Comparison of ENCODE assay signal across 16 cellular contexts in genomic region chr15:47737424-47737823, GRCh38. TPM values are rescaled to one million over a fixed set of nuclear protein-coding genes. Genes with fewer than 3 reads are reported as not detected.
DNase-seq lines count a peak whose midpoint lies in the region; ATAC-seq, FAIRE-seq and TF ChIP-seq lines count a peak whose summit lies in the region.
"Had no signal": no experiment of that assay in that cellular context is flagged by ENCODE, and none has a peak within 500 bp of the region (broad histone marks: within the 10 kb centered on the region; RNA-seq: fewer than 3 reads in every experiment).

No MANE protein-coding gene starts in this region.

- no peak overlapping the region for H4K5ac ChIP-seq in IMR-90 (ENCODE audit: low read depth, low read length)

- no peaks in the 10 kb centered on the region for H3K79me2 ChIP-seq in K562 (ENCODE audit: control insufficient read depth, insufficient read depth, low read length)

- WGBS in IMR-90 (ENCODE audit: extremely low coverage in 2 of 2, insufficient read length in 1 of 2), 2 experiments: no CpG with 5 or more reads among the region's 2 CpGs
- WGBS in K562 (ENCODE audit: insufficient coverage, low coverage, missing lambda C conversion rate): 0% methylated on average over 2 of the region's 2 CpGs

- dilution Hi-C loops in IMR-90 (cut with HindIII; ENCODE audit: low sequenced_read_pairs, unreplicated experiment): no loop called here

- POLR2A ChIA-PET in IMR-90 (lab: Charles Lee; ENCODE audit: unreplicated experiment): no interaction called here
- POLR2A ChIA-PET in K562 (lab: Yijun Ruan, JAX): no interaction called here

- no peak overlapping the region for H2BK120ac ChIP-seq in IMR-90 (ENCODE audit: low read depth, low read length)

- H3K18ac ChIP-seq in IMR-90 (ENCODE audit: low read depth, low read length): no peak overlapping the region

- H4K91ac ChIP-seq in IMR-90 (ENCODE audit: insufficient read depth, low read depth, low read length): no peak overlapping the region

- DNase-seq in IMR-90 (peak; percentile 44), K562 (ENCODE audit: extremely low read depth in 1 of 4, low spot score in 3 of 4) (no peak), fibroblast of the conjunctiva (ENCODE audit: low read depth) (peak; percentile 42), gastrocnemius medialis (no peak), mucosa of gallbladder (ENCODE audit: low spot score) (no peak), SKM-1 (lab: John Stamatoyannopoulos, UW; ENCODE audit: unreplicated experiment) (no peak), GDM1 (lab: John Stamatoyannopoulos, UW) (no peak)
- DNase-seq: KBM-7; NCI-H1092; NCI-H1694; NCI-H69; NK-92 treated with Interleukin-12 subunit alpha and Interleukin-12 subunit beta, amount 100 ng/mL, for 24 hours; PC-3 had no signal

- peaks cover 6% of the 10 kb centered on the region for H3K4me1 ChIP-seq in IMR-90 (ENCODE audit: control insufficient read depth, insufficient read depth, low read length)
- H3K4me1 ChIP-seq in K562 (replicated peaks in 1 of 2; ENCODE audit: control insufficient read depth in 2 of 2, insufficient read depth in 2 of 2, low read length in 2 of 2): no peaks in the 10 kb centered on the region
- peaks cover 48 to 67% of the 10 kb centered on the region in 2 donors for H3K4me1 ChIP-seq in gastrocnemius medialis

- H3K4ac ChIP-seq in IMR-90 (ENCODE audit: low read depth, low read length): no peak overlapping the region

- H4K20me1 ChIP-seq in IMR-90 (ENCODE audit: insufficient read depth, low read length) (no peaks in the 10 kb centered on the region), K562 (replicated peaks; ENCODE audit: control insufficient read depth, insufficient read depth, low read length) (no peaks in the 10 kb centered on the region)
- H4K20me1 ChIP-seq: BLaER1 treated with 17β-estradiol and CSF1 and Interleukin-3, amounts not matched to agents 10 nM and 100 nM had no signal

- H3K4me3 ChIP-seq in IMR-90 (ENCODE audit: insufficient read depth, low read depth, low read length): no peak overlapping the region
- no peak overlapping the region for H3K4me3 ChIP-seq in K562
- H3K4me3 ChIP-seq in gastrocnemius medialis: peak overlapping the region in 1 of 4 donors; percentile 19
- H3K4me3 ChIP-seq: BLaER1 treated with 17β-estradiol and CSF1 and Interleukin-3, amounts not matched to agents 10 nM and 100 nM; HAP-1 had no signal

- TF ChIP-seq POLR2A in IMR-90 (IDR thresholded peaks at IDR 0.05; ENCODE audit: low read depth, low read length) (no peak), K562 (conservative IDR thresholded peaks at IDR 0.05) (no peak), gastrocnemius medialis (IDR thresholded peaks at IDR 0.05) (no peak)

- no peaks in the 10 kb centered on the region for H3K27me3 ChIP-seq in IMR-90 (ENCODE audit: control insufficient read depth, insufficient read depth, low read length)
- H3K27me3 ChIP-seq in K562 (ENCODE audit: control insufficient read depth in 2 of 2, insufficient read depth in 2 of 2, low read length in 2 of 2): no peaks in the 10 kb centered on the region
- H3K27me3 ChIP-seq in gastrocnemius medialis: no peaks in the 10 kb centered on the region
- H3K27me3 ChIP-seq: BLaER1 treated with 17β-estradiol and CSF1 and Interleukin-3, amounts not matched to agents 10 nM and 100 nM had no signal

- H3K14ac ChIP-seq in IMR-90 (replicated peaks; ENCODE audit: low read depth, low read length): no peak overlapping the region

- H2AK9ac ChIP-seq in IMR-90 (replicated peaks; ENCODE audit: low read depth, low read length, poor library complexity): no peak overlapping the region

- FAIRE-seq in K562 (lab: Jason Lieb, UNC): no peak

- no TSS peak for BruUV-seq in IMR-90 (replicated peaks; lab: Mats Ljungman, UMichigan)
- no TSS peak for BruUV-seq in K562 (replicated peaks; lab: Mats Ljungman, UMichigan)

- H2BK15ac ChIP-seq in IMR-90 (ENCODE audit: low read depth, low read length): no peak overlapping the region

- H3K9me3 ChIP-seq in IMR-90 (ENCODE audit: control insufficient read depth, insufficient read depth, low read length): no peaks in the 10 kb centered on the region
- H3K9me3 ChIP-seq in K562 (replicated peaks; ENCODE audit: control insufficient read depth, insufficient read depth, low read depth, low read length): no peaks in the 10 kb centered on the region
- H3K9me3 ChIP-seq in gastrocnemius medialis: no peaks in the 10 kb centered on the region
- H3K9me3 ChIP-seq: BLaER1 treated with 17β-estradiol and CSF1 and Interleukin-3, amounts not matched to agents 10 nM and 100 nM; HAP-1 had no signal

- TF ChIP-seq RAD21 in IMR-90 (IDR thresholded peaks at IDR 0.05; ENCODE audit: low read length): no peak
- TF ChIP-seq RAD21 in K562 (CRISPR knock-in tag; conservative IDR thresholded peaks at IDR 0.05 in 1 of 2, IDR thresholded peaks at IDR 0.05 in 1 of 2): no peak

- in situ Hi-C loops in IMR-90 (cut with MboI; ENCODE audit: low sequenced_read_pairs) (no loop called here), K562 (cut with MboI) (no loop called here), gastrocnemius medialis (cut with MboI; ENCODE audit: low sequenced_read_pairs in 4 of 4) (no loop called here)

- no peak overlapping the region for H4K8ac ChIP-seq in IMR-90 (ENCODE audit: low read depth in 2 of 2, low read length in 2 of 2)

- H2AFZ ChIP-seq in IMR-90 (replicated peaks; ENCODE audit: low read length, poor library complexity) (no peak overlapping the region), K562 (ENCODE audit: low read depth, low read length) (no peak overlapping the region)

- H3K4me2 ChIP-seq in IMR-90 (ENCODE audit: low read depth, low read length) (no peak overlapping the region), K562 (ENCODE audit: insufficient read depth, low read length) (no peak overlapping the region)

- H3K36me3 ChIP-seq in IMR-90 (ENCODE audit: control insufficient read depth, insufficient read depth, low read length): peaks cover 2% of the 10 kb centered on the region; the same call in 1 of the 2 replicates
- no peaks in the 10 kb centered on the region for H3K36me3 ChIP-seq in K562 (ENCODE audit: control insufficient read depth, insufficient read depth, low read length)
- H3K36me3 ChIP-seq in gastrocnemius medialis: no peaks in the 10 kb centered on the region
- H3K36me3 ChIP-seq: BLaER1 treated with 17β-estradiol and CSF1 and Interleukin-3, amounts not matched to agents 10 nM and 100 nM; HAP-1 had no signal

- H3K79me1 ChIP-seq in IMR-90 (ENCODE audit: low read depth in 1 of 2, low read length in 2 of 2): peaks cover 8 to 46% of the 10 kb centered on the region in 2 experiments; a peak in 3 of 4 replicates

- no peak overlapping the region for H2BK20ac ChIP-seq in IMR-90 (ENCODE audit: low read depth, low read length)

- no peak for TF ChIP-seq EP300 in K562 (IDR thresholded peaks at IDR 0.05; ENCODE audit: low read length)

- H3K9ac ChIP-seq in IMR-90 (ENCODE audit: low read depth, low read length) (no peak overlapping the region), K562 (ENCODE audit: insufficient read depth in 1 of 2, low read depth in 2 of 2, low read length in 2 of 2) (no peak overlapping the region)
- H3K9ac ChIP-seq: BLaER1 treated with 17β-estradiol and CSF1 and Interleukin-3, amounts not matched to agents 10 nM and 100 nM had no signal

- intact Hi-C loops in IMR-90 (cut with micrococcal nuclease): loop anchor here (2.0 to 5.0 kb wide), 2 partner anchors 17 to 405 kb away; no protein-coding TSS in a partner anchor
- intact Hi-C loops in K562 (cut with micrococcal nuclease): no loop called here
- intact Hi-C loops in gastrocnemius medialis (cut with DNase I; ENCODE audit: low total_unique reads): no loop called here

- CTCF ChIA-PET in IMR-90 (lab: Yijun Ruan, JAX) (interaction anchor here (0.6 kb wide), 1 partner anchor 88 kb away, joined by 3 read pairs; no protein-coding TSS in a partner anchor), K562 (lab: Yijun Ruan, JAX; ENCODE audit: low intra/inter-chr PET ratio) (no interaction called here)

- no peak overlapping the region for H3K23ac ChIP-seq in IMR-90 (ENCODE audit: low read depth, low read length)

- ATAC-seq in IMR-90 (ENCODE audit: low read depth) (peak; percentile 13; the same call in 1 of the 2 replicates), K562 (no peak), gastrocnemius medialis (no peak), GM18519 (IDR thresholded peaks at IDR 0.05; ENCODE audit: low FRiP score, unreplicated experiment) (no peak)
- ATAC-seq: PC-3 had no signal

- H3K9me1 ChIP-seq in IMR-90 (ENCODE audit: insufficient read depth, low read length) (0 out of 2 replicates have a peak, but pooled peaks cover 4% of the 10 kb centered on the region), K562 (ENCODE audit: control insufficient read depth, insufficient read depth, low read length) (no peaks in the 10 kb centered on the region)

- H2AK5ac ChIP-seq in IMR-90 (ENCODE audit: low read depth, low read length): no peak overlapping the region

- TF ChIP-seq CTCF in IMR-90 (conservative IDR thresholded peaks at IDR 0.05; ENCODE audit: low read depth, low read length): no peak
- TF ChIP-seq CTCF in K562 (IDR thresholded peaks at IDR 0.05 in 2 of 3, conservative IDR thresholded peaks at IDR 0.05 in 1 of 3; ENCODE audit: insufficient read depth in 2 of 3, low read depth in 1 of 3, low read length in 3 of 3): no peak
- TF ChIP-seq CTCF in gastrocnemius medialis (IDR thresholded peaks at IDR 0.05 in 4 of 5, conservative IDR thresholded peaks at IDR 0.05 in 1 of 5): no peak

- H3K56ac ChIP-seq in IMR-90 (ENCODE audit: extremely low read depth, insufficient read depth, low read length): no peak overlapping the region

- no peak overlapping the region for H2BK5ac ChIP-seq in IMR-90 (ENCODE audit: low read depth, low read length, poor library complexity, severe bottlenecking)

- no peak overlapping the region for H3K27ac ChIP-seq in IMR-90 (ENCODE audit: insufficient read depth, low read length)
- H3K27ac ChIP-seq in K562 (ENCODE audit: extremely low read depth, low read depth, low read length): no peak overlapping the region
- peak overlapping the region; percentile 55 to 88 (median 69) for H3K27ac ChIP-seq in gastrocnemius medialis
- H3K27ac ChIP-seq: BLaER1 treated with 17β-estradiol and CSF1 and Interleukin-3, amounts not matched to agents 10 nM and 100 nM had no signal

RNA-seq across cellular contexts. Expression of gene SEMA6D, which starts 20.1 kb away (rescaled TPM):
- total RNA-seq in IMR-90 (2012; rRNA removed): 17.4 and 18.3 TPM in 2 replicates
- polyA plus RNA-seq in IMR-90 (2012; rRNA removed): 12.6 and 13.1 TPM in 2 replicates
- 2.2 and 4.9 TPM in 2 replicates for polyA plus RNA-seq in IMR-90 (2012; cell fraction: cytosol; rRNA removed)
- 9.6 and 42.5 TPM in 2 replicates for polyA plus RNA-seq in IMR-90 (2012; cell fraction: nucleus; rRNA removed; ENCODE audit: low replicate concordance)
- not detected in 2 replicates for total RNA-seq in K562 (2011; cell fraction: chromatin; rRNA removed; ENCODE audit: low replicate concordance)
- not detected in 2 replicates for total RNA-seq in K562 (2011; cell fraction: nucleolus; rRNA removed)
- total RNA-seq in K562 (2011; cell fraction: nucleoplasm; rRNA removed): not detected in 2 replicates
- not detected in 2 replicates for total RNA-seq in K562 (2014; rRNA removed)
- not detected in 2 replicates for total RNA-seq in K562 (2014; rRNA removed; fragmentation: Illumina TruSeq; extraction: Trizol)
- not detected in 2 replicates for total RNA-seq in K562 (2015; rRNA removed; fragmentation: Illumina TruSeq; extraction: Trizol)
- not detected in 2 replicates for total RNA-seq in K562 (2021)
- polyA plus RNA-seq in K562 (2011; rRNA removed): not detected in 2 replicates
- polyA plus RNA-seq in K562 (2011; cell fraction: cytosol; rRNA removed): not detected in 2 replicates
- not detected in 2 replicates for polyA plus RNA-seq in K562 (2011; cell fraction: nucleus; rRNA removed)
- not detected in 2 replicates for polyA plus RNA-seq in K562 (2012)
- polyA plus RNA-seq in K562 (2014; fragmentation: Illumina TruSeq; extraction: Trizol): not detected in 2 replicates
- polyA plus RNA-seq in K562 (2014; fragmentation: Nextera tagmentation; extraction: Ambion mirVana): not detected
- polyA plus RNA-seq in K562 (2014; rRNA removed): not detected in 2 replicates
- polyA minus RNA-seq in K562 (2011; rRNA and poly(A)+ RNA removed): not detected in 2 replicates
- polyA minus RNA-seq in K562 (2011; cell fraction: cytosol; rRNA and poly(A)+ RNA removed): 0.18 TPM in 1 of 2 replicates, not detected in the other
- polyA minus RNA-seq in K562 (2011; cell fraction: nucleus; rRNA and poly(A)+ RNA removed): 0.27 TPM in 1 of 2 replicates, not detected in the other
- 1 to 10 TPM in 3 of 4 donors, under 1 TPM in 1; 0.97 to 5.9 (median 2.7) TPM for total RNA-seq in gastrocnemius medialis
- 9.8 TPM for total RNA-seq in mucosa of gallbladder

Comparison
In these comparisons a context has a peak if more than half of its experiments do, and no peak if none do; other contexts are left out.
1. DNase-seq: peak in IMR-90 (single experiment) and fibroblast of the conjunctiva (single experiment); none in K562 (0 of 4), gastrocnemius medialis (0 of 2), mucosa of gallbladder (single experiment), SKM-1 (single experiment) and GDM1 (single experiment).
2. H3K27ac ChIP-seq: peak in gastrocnemius medialis (4 of 4); none in IMR-90 (single experiment) and K562 (single experiment).